15 cellular contexts compared by ENCODE assay signal in genomic region chr20:20441259-20441658, GRCh38.
DNase-seq lines count a peak whose midpoint lies in the region; ATAC-seq, FAIRE-seq and TF ChIP-seq lines count a peak whose summit lies in the region.
"Had no signal": no experiment of that assay in that cellular context is flagged by ENCODE, and none has a peak within 500 bp of the region (broad histone marks: within the 10 kb centered on the region; RNA-seq: fewer than 3 reads in every experiment).

No MANE protein-coding gene starts in this region.

- H3K4me1 ChIP-seq in right atrium auricular region (peaks cover 0 to 1% of the 10 kb centered on the region in 2 donors), foreskin keratinocyte (no peaks in the 10 kb centered on the region), small intestine (ENCODE audit: control insufficient read depth in 2 of 2, insufficient read depth in 1 of 2, low read depth in 1 of 2, low read length in 1 of 2) (no peaks in the 10 kb centered on the region)
- H3K4me1 ChIP-seq: gastrocnemius medialis had no signal

- H3K27ac ChIP-seq in right atrium auricular region (no peak overlapping the region), foreskin keratinocyte (no peak overlapping the region), small intestine (ENCODE audit: low read depth in 1 of 2, low read length in 1 of 2) (no peak overlapping the region)
- H3K27ac ChIP-seq: BLaER1 treated with 17β-estradiol and CSF1 and Interleukin-3, amounts not matched to agents 10 nM and 100 nM; gastrocnemius medialis had no signal

- H3K9me3 ChIP-seq in right atrium auricular region, result no peaks in the 10 kb centered on the region
- no peaks in the 10 kb centered on the region for H3K9me3 ChIP-seq in small intestine (ENCODE audit: control insufficient read depth, low read depth)
- H3K9me3 ChIP-seq: BLaER1 treated with 17β-estradiol and CSF1 and Interleukin-3, amounts not matched to agents 10 nM and 100 nM; gastrocnemius medialis had no signal

- H3K4me3 ChIP-seq in right atrium auricular region (no peak overlapping the region), small intestine (ENCODE audit: low read depth in 1 of 2, low read length in 2 of 2) (no peak overlapping the region)
- H3K4me3 ChIP-seq: BLaER1 treated with 17β-estradiol and CSF1 and Interleukin-3, amounts not matched to agents 10 nM and 100 nM; gastrocnemius medialis had no signal

- H3K27ac Mint-ChIP-seq in activated CD8-positive, alpha-beta T cell treated with anti-CD3 and anti-CD28 coated beads for 36 hours, result no peak overlapping the region
- no peak overlapping the region for H3K27ac Mint-ChIP-seq in Calu3 (ENCODE audit: unreplicated experiment)
- H3K27ac Mint-ChIP-seq: activated CD4-positive, alpha-beta memory T cell treated with anti-CD3 and anti-CD28 coated beads for 36 hours; activated T-cell treated with anti-CD3 and anti-CD28 coated beads, Interleukin-2, amount 50 U/mL, for 72 hours had no signal

- no peak overlapping the region for H3K4me3 Mint-ChIP-seq in activated CD8-positive, alpha-beta T cell treated with anti-CD3 and anti-CD28 coated beads for 36 hours
- no peak overlapping the region for H3K4me3 Mint-ChIP-seq in Calu3 (ENCODE audit: low read depth, unreplicated experiment)
- H3K4me3 Mint-ChIP-seq: activated CD4-positive, alpha-beta memory T cell treated with anti-CD3 and anti-CD28 coated beads for 36 hours; activated T-cell treated with anti-CD3 and anti-CD28 coated beads, Interleukin-2, amount 50 U/mL, for 72 hours had no signal

- WGBS in small intestine, 3 donors, result 21 to 48% (median 37%) methylated on average over 4 of the region's 4 CpGs

- no peak for TF ChIP-seq CTCF in right atrium auricular region (IDR thresholded peaks at IDR 0.05)
- TF ChIP-seq CTCF in foreskin keratinocyte (conservative IDR thresholded peaks at IDR 0.05), result no peak
- TF ChIP-seq CTCF in activated CD8-positive, alpha-beta T cell treated with anti-CD3 and anti-CD28 coated beads for 36 hours (IDR thresholded peaks at IDR 0.05), result no peak
- no peak for TF ChIP-seq CTCF in Calu3 (IDR thresholded peaks at IDR 0.05; ENCODE audit: unreplicated experiment)

- DNase-seq in left ventricle myocardium superior (no peak), right atrium auricular region (ENCODE audit: low spot score) (no peak), NCI-H69 (lab: John Stamatoyannopoulos, UW) (peak; percentile 90), foreskin keratinocyte (no peak), small intestine (peak; percentile 14), Calu3 (no peak)
- no peak for DNase-seq in activated CD8-positive, alpha-beta T cell treated with anti-CD3 and anti-CD28 coated beads for 36 hours
- DNase-seq: activated CD4-positive, alpha-beta memory T cell treated with anti-CD3 and anti-CD28 coated beads for 36 hours; activated T-cell treated with anti-CD3 and anti-CD28 coated beads, Interleukin-2, amount 50 U/mL, for 72 hours; central memory CD4-positive, alpha-beta T cell; DMS53; gastrocnemius medialis; NCI-H226 had no signal

- H3K36me3 Mint-ChIP-seq in activated CD8-positive, alpha-beta T cell treated with anti-CD3 and anti-CD28 coated beads for 36 hours (ENCODE audit: low read depth), result no peaks in the 10 kb centered on the region
- peaks cover 6% of the 10 kb centered on the region for H3K36me3 Mint-ChIP-seq in Calu3 (ENCODE audit: insufficient read depth, unreplicated experiment)

- FAIRE-seq in small intestine (lab: Jason Lieb, UNC), result no peak

- intact Hi-C loops in left ventricle myocardium superior (cut with micrococcal nuclease), result no loop called here
- intact Hi-C loops in activated CD8-positive, alpha-beta T cell treated with anti-CD3 and anti-CD28 coated beads for 36 hours (cut with micrococcal nuclease), result no loop called here
- intact Hi-C loops in Calu3 (cut with micrococcal nuclease; ENCODE audit: unreplicated experiment), result no loop called here

- no peaks in the 10 kb centered on the region for H3K27me3 Mint-ChIP-seq in activated CD8-positive, alpha-beta T cell treated with anti-CD3 and anti-CD28 coated beads for 36 hours
- no peaks in the 10 kb centered on the region for H3K27me3 Mint-ChIP-seq in Calu3 (ENCODE audit: unreplicated experiment)
- H3K27me3 Mint-ChIP-seq: activated CD4-positive, alpha-beta memory T cell treated with anti-CD3 and anti-CD28 coated beads for 36 hours had no signal

- POLR2A ChIA-PET in activated CD8-positive, alpha-beta T cell treated with anti-CD3 and anti-CD28 coated beads for 36 hours (lab: Charles Lee), result no interaction called here

- no peaks in the 10 kb centered on the region for H3K4me1 Mint-ChIP-seq in activated CD8-positive, alpha-beta T cell treated with anti-CD3 and anti-CD28 coated beads for 36 hours (ENCODE audit: low read depth)
- H3K4me1 Mint-ChIP-seq in Calu3 (ENCODE audit: low read depth, unreplicated experiment), result no peaks in the 10 kb centered on the region

- CTCF ChIA-PET in activated CD8-positive, alpha-beta T cell treated with anti-CD3 and anti-CD28 coated beads for 36 hours (lab: Charles Lee), result interaction anchor here (1.4 kb wide), 1 partner anchor 10 kb away, joined by 6 read pairs; no protein-coding TSS in a partner anchor
- CTCF ChIA-PET in Calu3 (lab: Charles Lee), result no interaction called here

- no peaks in the 10 kb centered on the region for H3K36me3 ChIP-seq in right atrium auricular region
- peaks cover 0 to 6% of the 10 kb centered on the region in 2 donors for H3K36me3 ChIP-seq in small intestine (ENCODE audit: control insufficient read depth in 2 of 2, insufficient read depth in 2 of 2, low read length in 2 of 2)

- H3K27me3 ChIP-seq in right atrium auricular region (no peaks in the 10 kb centered on the region), foreskin keratinocyte (no peaks in the 10 kb centered on the region), small intestine (ENCODE audit: control insufficient read depth in 2 of 2, insufficient read depth in 2 of 2, low read length in 2 of 2) (no peaks in the 10 kb centered on the region)
- H3K27me3 ChIP-seq: BLaER1 treated with 17β-estradiol and CSF1 and Interleukin-3, amounts not matched to agents 10 nM and 100 nM; gastrocnemius medialis had no signal

- ATAC-seq in left ventricle myocardium superior (peak; percentile 58), foreskin keratinocyte (peak; percentile 19)
- ATAC-seq in activated CD8-positive, alpha-beta T cell treated with anti-CD3 and anti-CD28 coated beads for 36 hours, result no peak
- ATAC-seq: activated T-cell treated with anti-CD3 and anti-CD28 coated beads, Interleukin-2, amount 50 U/mL, for 72 hours; gastrocnemius medialis; SK-N-SH treated with all-trans-retinoic acid at 6 μM for 48 hours had no signal

- no peaks in the 10 kb centered on the region for H3K9me3 Mint-ChIP-seq in activated CD8-positive, alpha-beta T cell treated with anti-CD3 and anti-CD28 coated beads for 36 hours
- no peaks in the 10 kb centered on the region for H3K9me3 Mint-ChIP-seq in Calu3 (ENCODE audit: low read depth, unreplicated experiment)
- H3K9me3 Mint-ChIP-seq: activated CD4-positive, alpha-beta memory T cell treated with anti-CD3 and anti-CD28 coated beads for 36 hours; activated T-cell treated with anti-CD3 and anti-CD28 coated beads, Interleukin-2, amount 50 U/mL, for 72 hours had no signal

- BruUV-seq in Calu3 (replicated peaks; lab: Mats Ljungman, UMichigan), result no TSS peak

Comparison
In these comparisons a context has a peak if more than half of its experiments do, and no peak if none do; other contexts are left out.
1. DNase-seq: peak in NCI-H69 (single experiment) and small intestine (single experiment); none in left ventricle myocardium superior (single experiment), right atrium auricular region (single experiment), foreskin keratinocyte (0 of 2), activated CD8-positive, alpha-beta T cell treated with anti-CD3 and anti-CD28 coated beads for 36 hours (single experiment) and Calu3 (single experiment).